ENCODE assay signal across 5 cellular contexts in genomic region chr16:69360070-69360469, GRCh38. TPM values are rescaled to one million over a fixed set of nuclear protein-coding genes. Genes with fewer than 3 reads are reported as not detected.
"Had no signal": no experiment of that assay in that cellular context is flagged by ENCODE, and none has a peak within 500 bp of the region (broad histone marks: within the 10 kb centered on the region; RNA-seq: fewer than 3 reads in every experiment).

No MANE protein-coding gene starts in this region.

RNA-seq across cellular contexts. Expression of gene TMED6, which starts 8.5 kb away (rescaled TPM):
- total RNA-seq: LHCN-M2, PC-3, Right ventricle myocardium inferior, SJCRH30, SK-MEL-5 had no signal
